In the genomic region with DNA sequence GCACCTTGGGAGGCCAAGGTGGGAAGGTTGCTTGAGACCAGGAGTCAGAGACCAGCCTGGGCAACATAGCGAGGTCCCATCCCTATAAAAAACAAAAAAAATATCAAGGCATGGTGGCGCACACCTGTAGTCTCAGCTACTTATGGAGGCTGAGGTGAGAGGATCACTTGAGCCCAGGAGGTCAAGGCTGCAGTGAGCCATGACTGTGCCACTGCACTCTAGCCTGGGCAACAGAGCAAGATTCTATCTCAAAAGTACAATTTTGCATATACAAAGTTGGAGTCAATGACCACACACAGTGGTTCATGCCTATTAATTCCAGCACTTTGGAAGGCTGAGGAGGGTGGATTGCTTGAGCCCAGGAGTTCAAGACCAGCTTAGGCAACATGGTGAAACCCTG, we compare ENCODE assay signal across 2 cellular contexts. TPM values are rescaled to one million over a fixed set of nuclear protein-coding genes. Genes with fewer than 3 reads are reported as not detected.
"Had no signal": no experiment of that assay in that cellular context is flagged by ENCODE, and none has a peak within 500 bp of the region (broad histone marks: within the 10 kb centered on the region; RNA-seq: fewer than 3 reads in every experiment).

No MANE protein-coding gene starts in this region.

RNA-seq across cellular contexts. Expression of gene CDKL3, which starts 15.2 kb away (rescaled TPM):
- total RNA-seq: PC-3, Peyer's patch had no signal
